Comparison of ENCODE assay signal across 1 cellular context in the genomic region with DNA sequence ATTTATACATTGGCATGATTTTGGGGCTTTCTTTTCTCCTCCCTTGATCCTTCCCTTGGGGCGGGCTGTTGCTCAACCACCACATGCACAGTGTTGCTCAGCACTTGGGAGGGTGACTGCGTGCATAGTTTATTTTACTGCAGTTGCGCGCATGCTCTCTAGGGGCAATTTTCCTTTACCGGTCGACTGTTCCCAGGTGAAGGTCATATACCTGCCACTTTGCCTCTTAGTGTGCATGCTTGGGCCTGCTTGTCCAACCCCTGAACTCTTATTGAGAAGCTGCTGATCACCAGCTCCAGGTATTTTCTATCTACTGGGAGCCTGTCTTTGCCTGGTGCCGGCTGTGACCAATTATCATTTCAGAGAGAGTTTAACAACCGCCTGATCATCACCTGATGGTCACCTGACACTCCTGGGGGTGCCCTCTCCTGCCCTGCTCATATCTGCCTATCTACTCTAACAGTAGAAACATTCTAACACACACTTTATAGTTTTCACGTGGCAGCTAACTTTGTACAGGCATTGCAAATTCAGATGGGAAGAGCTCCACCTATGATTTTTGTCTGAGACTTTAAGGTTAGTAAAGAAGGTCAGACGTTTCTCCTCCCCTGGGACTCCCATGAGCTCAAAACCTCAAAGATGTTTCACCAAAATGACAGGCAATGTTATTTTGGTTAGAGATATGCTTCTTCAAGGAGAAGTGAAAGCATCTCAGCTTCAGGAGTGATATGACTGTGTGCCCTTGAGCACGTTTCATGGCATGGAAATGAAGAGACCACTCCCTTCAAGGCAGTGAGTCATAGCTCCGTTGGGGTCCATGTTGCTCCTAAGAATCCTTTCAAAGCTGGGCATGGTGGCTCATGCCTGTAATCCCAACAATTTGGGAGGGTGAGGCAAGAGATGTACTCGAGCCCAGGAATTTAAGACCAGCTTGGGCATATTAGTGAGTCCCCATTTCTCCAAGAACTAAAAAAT.
TF ChIP-seq lines count a peak whose summit lies in the region.

No MANE protein-coding gene starts in this region.

TF ChIP-seq in K562, 482 proteins besides CTCF, POLR2A, EP300 and RAD21 (continued from another document and continues in another):
- TF ChIP-seq, protein P1, sequence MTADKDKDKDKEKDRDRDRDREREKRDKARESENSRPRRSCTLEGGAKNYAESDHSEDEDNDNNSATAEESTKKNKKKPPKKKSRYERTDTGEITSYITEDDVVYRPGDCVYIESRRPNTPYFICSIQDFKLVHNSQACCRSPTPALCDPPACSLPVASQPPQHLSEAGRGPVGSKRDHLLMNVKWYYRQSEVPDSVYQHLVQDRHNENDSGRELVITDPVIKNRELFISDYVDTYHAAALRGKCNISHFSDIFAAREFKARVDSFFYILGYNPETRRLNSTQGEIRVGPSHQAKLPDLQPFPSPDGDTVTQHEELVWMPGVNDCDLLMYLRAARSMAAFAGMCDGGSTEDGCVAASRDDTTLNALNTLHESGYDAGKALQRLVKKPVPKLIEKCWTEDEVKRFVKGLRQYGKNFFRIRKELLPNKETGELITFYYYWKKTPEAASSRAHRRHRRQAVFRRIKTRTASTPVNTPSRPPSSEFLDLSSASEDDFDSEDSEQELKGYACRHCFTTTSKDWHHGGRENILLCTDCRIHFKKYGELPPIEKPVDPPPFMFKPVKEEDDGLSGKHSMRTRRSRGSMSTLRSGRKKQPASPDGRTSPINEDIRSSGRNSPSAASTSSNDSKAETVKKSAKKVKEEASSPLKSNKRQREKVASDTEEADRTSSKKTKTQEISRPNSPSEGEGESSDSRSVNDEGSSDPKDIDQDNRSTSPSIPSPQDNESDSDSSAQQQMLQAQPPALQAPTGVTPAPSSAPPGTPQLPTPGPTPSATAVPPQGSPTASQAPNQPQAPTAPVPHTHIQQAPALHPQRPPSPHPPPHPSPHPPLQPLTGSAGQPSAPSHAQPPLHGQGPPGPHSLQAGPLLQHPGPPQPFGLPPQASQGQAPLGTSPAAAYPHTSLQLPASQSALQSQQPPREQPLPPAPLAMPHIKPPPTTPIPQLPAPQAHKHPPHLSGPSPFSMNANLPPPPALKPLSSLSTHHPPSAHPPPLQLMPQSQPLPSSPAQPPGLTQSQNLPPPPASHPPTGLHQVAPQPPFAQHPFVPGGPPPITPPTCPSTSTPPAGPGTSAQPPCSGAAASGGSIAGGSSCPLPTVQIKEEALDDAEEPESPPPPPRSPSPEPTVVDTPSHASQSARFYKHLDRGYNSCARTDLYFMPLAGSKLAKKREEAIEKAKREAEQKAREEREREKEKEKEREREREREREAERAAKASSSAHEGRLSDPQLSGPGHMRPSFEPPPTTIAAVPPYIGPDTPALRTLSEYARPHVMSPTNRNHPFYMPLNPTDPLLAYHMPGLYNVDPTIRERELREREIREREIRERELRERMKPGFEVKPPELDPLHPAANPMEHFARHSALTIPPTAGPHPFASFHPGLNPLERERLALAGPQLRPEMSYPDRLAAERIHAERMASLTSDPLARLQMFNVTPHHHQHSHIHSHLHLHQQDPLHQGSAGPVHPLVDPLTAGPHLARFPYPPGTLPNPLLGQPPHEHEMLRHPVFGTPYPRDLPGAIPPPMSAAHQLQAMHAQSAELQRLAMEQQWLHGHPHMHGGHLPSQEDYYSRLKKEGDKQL (CRISPR knock-in tag; IDR thresholded peaks at IDR 0.05; ENCODE audit: borderline replicate concordance): no peak
- TF ChIP-seq ZNF354B (CRISPR knock-in tag; IDR thresholded peaks at IDR 0.05) (no peak), ZNF311 (CRISPR knock-in tag; IDR thresholded peaks at IDR 0.05) (0 out of 2 replicates have a peak, but pooled peaks have one; percentile 54), TAF15 (IDR thresholded peaks at IDR 0.05; ENCODE audit: low read depth, low read length) (no peak), NR2F6 (CRISPR knock-in tag; IDR thresholded peaks at IDR 0.05) (peak; percentile 32; the same call in 1 of the 2 replicates), SMARCE1 (IDR thresholded peaks at IDR 0.05) (peak; percentile 52; the same call in 1 of the 2 replicates), PCBP1 (IDR thresholded peaks at IDR 0.05; ENCODE audit: low read depth, low read length, poor library complexity, severe bottlenecking) (no peak), CEBPB (tag; IDR thresholded peaks at IDR 0.05) (peak; percentile 97), SETDB1 (IDR thresholded peaks at IDR 0.05; ENCODE audit: low read length) (no peak), EZH2 (IDR thresholded peaks at IDR 0.05; ENCODE audit: borderline replicate concordance, low read depth, low read length) (no peak), HDAC1 (IDR thresholded peaks at IDR 0.05) (peak in 1 of 2 experiments; percentile 33; a peak in 1 of 4 replicates), KDM2B (CRISPR knock-in tag; IDR thresholded peaks at IDR 0.05) (no peak), GATAD2A (IDR thresholded peaks at IDR 0.05) (0 out of 2 replicates have a peak, but pooled peaks have one; percentile 18), SOX6 (IDR thresholded peaks at IDR 0.05) (0 out of 2 replicates have a peak, but pooled peaks have one; percentile 6), TARDBP (IDR thresholded peaks at IDR 0.05) (no peak), SMARCA4 (IDR thresholded peaks at IDR 0.05) (peak; percentile 34), ZNF583 (CRISPR knock-in tag; IDR thresholded peaks at IDR 0.05) (peak; percentile 50; the same call in 1 of the 2 replicates), POLR3G (IDR thresholded peaks at IDR 0.05; ENCODE audit: extremely low read depth, insufficient read length, insufficient replicate concordance) (no peak), EHMT2 (IDR thresholded peaks at IDR 0.05) (0 out of 2 replicates have a peak, but pooled peaks have one; percentile 80), FOSL1 (tag; conservative IDR thresholded peaks at IDR 0.05) (peak; percentile 72), ZNF41 (CRISPR knock-in tag; conservative IDR thresholded peaks at IDR 0.05) (peak; percentile 47; the same call in 1 of the 2 replicates), CHCHD3 (CRISPR knock-in tag; IDR thresholded peaks at IDR 0.05) (no peak), ESRRA (IDR thresholded peaks at IDR 0.05; ENCODE audit: borderline replicate concordance, low read depth) (peak; percentile 50; the same call in 1 of the 2 replicates)
- TF ChIP-seq, protein P2, sequence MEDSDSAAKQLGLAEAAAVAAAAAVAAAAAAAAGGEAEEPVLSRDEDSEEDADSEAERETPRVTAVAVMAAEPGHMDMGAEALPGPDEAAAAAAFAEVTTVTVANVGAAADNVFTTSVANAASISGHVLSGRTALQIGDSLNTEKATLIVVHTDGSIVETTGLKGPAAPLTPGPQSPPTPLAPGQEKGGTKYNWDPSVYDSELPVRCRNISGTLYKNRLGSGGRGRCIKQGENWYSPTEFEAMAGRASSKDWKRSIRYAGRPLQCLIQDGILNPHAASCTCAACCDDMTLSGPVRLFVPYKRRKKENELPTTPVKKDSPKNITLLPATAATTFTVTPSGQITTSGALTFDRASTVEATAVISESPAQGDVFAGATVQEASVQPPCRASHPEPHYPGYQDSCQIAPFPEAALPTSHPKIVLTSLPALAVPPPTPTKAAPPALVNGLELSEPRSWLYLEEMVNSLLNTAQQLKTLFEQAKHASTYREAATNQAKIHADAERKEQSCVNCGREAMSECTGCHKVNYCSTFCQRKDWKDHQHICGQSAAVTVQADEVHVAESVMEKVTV (CRISPR knock-in tag; IDR thresholded peaks at IDR 0.05): 0 out of 2 replicates have a peak, but pooled peaks have one; percentile 24
- TF ChIP-seq, protein P3, sequence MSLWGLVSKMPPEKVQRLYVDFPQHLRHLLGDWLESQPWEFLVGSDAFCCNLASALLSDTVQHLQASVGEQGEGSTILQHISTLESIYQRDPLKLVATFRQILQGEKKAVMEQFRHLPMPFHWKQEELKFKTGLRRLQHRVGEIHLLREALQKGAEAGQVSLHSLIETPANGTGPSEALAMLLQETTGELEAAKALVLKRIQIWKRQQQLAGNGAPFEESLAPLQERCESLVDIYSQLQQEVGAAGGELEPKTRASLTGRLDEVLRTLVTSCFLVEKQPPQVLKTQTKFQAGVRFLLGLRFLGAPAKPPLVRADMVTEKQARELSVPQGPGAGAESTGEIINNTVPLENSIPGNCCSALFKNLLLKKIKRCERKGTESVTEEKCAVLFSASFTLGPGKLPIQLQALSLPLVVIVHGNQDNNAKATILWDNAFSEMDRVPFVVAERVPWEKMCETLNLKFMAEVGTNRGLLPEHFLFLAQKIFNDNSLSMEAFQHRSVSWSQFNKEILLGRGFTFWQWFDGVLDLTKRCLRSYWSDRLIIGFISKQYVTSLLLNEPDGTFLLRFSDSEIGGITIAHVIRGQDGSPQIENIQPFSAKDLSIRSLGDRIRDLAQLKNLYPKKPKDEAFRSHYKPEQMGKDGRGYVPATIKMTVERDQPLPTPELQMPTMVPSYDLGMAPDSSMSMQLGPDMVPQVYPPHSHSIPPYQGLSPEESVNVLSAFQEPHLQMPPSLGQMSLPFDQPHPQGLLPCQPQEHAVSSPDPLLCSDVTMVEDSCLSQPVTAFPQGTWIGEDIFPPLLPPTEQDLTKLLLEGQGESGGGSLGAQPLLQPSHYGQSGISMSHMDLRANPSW (CRISPR knock-in tag; IDR thresholded peaks at IDR 0.05): no peak
- TF ChIP-seq, protein P4, sequence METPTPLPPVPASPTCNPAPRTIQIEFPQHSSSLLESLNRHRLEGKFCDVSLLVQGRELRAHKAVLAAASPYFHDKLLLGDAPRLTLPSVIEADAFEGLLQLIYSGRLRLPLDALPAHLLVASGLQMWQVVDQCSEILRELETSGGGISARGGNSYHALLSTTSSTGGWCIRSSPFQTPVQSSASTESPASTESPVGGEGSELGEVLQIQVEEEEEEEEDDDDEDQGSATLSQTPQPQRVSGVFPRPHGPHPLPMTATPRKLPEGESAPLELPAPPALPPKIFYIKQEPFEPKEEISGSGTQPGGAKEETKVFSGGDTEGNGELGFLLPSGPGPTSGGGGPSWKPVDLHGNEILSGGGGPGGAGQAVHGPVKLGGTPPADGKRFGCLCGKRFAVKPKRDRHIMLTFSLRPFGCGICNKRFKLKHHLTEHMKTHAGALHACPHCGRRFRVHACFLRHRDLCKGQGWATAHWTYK (CRISPR knock-in tag; IDR thresholded peaks at IDR 0.05): peak; percentile 58
- TF ChIP-seq, protein P5, sequence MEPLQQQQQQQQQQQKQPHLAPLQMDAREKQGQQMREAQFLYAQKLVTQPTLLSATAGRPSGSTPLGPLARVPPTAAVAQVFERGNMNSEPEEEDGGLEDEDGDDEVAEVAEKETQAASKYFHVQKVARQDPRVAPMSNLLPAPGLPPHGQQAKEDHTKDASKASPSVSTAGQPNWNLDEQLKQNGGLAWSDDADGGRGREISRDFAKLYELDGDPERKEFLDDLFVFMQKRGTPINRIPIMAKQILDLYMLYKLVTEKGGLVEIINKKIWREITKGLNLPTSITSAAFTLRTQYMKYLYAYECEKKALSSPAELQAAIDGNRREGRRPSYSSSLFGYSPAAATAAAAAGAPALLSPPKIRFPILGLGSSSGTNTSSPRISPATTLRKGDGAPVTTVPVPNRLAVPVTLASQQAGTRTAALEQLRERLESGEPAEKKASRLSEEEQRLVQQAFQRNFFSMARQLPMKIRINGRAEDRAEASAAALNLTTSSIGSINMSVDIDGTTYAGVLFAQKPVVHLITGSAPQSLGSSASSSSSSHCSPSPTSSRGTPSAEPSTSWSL (CRISPR knock-in tag; IDR thresholded peaks at IDR 0.05; ENCODE audit: borderline replicate concordance): 0 out of 2 replicates have a peak, but pooled peaks have one; percentile 84
- TF ChIP-seq, protein P6, sequence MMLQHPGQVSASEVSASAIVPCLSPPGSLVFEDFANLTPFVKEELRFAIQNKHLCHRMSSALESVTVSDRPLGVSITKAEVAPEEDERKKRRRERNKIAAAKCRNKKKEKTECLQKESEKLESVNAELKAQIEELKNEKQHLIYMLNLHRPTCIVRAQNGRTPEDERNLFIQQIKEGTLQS (IDR thresholded peaks at IDR 0.05): peak; percentile 85
- TF ChIP-seq, protein P6 (CRISPR knock-in tag; conservative IDR thresholded peaks at IDR 0.05): no peak
- TF ChIP-seq, protein P7, sequence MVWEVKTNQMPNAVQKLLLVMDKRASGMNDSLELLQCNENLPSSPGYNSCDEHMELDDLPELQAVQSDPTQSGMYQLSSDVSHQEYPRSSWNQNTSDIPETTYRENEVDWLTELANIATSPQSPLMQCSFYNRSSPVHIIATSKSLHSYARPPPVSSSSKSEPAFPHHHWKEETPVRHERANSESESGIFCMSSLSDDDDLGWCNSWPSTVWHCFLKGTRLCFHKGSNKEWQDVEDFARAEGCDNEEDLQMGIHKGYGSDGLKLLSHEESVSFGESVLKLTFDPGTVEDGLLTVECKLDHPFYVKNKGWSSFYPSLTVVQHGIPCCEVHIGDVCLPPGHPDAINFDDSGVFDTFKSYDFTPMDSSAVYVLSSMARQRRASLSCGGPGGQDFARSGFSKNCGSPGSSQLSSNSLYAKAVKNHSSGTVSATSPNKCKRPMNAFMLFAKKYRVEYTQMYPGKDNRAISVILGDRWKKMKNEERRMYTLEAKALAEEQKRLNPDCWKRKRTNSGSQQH (CRISPR knock-in tag; IDR thresholded peaks at IDR 0.05): 0 out of 2 replicates have a peak, but pooled peaks have one; percentile 46
- TF ChIP-seq, protein P8, sequence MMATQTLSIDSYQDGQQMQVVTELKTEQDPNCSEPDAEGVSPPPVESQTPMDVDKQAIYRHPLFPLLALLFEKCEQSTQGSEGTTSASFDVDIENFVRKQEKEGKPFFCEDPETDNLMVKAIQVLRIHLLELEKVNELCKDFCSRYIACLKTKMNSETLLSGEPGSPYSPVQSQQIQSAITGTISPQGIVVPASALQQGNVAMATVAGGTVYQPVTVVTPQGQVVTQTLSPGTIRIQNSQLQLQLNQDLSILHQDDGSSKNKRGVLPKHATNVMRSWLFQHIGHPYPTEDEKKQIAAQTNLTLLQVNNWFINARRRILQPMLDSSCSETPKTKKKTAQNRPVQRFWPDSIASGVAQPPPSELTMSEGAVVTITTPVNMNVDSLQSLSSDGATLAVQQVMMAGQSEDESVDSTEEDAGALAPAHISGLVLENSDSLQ (IDR thresholded peaks at IDR 0.05): peak; percentile 45; the same call in 1 of the 2 replicates
- TF ChIP-seq, protein P9, sequence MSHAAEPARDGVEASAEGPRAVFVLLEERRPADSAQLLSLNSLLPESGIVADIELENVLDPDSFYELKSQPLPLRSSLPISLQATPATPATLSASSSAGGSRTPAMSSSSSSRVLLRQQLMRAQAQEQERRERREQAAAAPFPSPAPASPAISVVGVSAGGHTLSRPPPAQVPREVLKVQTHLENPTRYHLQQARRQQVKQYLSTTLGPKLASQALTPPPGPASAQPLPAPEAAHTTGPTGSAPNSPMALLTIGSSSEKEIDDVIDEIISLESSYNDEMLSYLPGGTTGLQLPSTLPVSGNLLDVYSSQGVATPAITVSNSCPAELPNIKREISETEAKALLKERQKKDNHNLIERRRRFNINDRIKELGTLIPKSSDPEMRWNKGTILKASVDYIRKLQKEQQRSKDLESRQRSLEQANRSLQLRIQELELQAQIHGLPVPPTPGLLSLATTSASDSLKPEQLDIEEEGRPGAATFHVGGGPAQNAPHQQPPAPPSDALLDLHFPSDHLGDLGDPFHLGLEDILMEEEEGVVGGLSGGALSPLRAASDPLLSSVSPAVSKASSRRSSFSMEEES (CRISPR knock-in tag; IDR thresholded peaks at IDR 0.05): peak; percentile 74
- TF ChIP-seq, protein P10, sequence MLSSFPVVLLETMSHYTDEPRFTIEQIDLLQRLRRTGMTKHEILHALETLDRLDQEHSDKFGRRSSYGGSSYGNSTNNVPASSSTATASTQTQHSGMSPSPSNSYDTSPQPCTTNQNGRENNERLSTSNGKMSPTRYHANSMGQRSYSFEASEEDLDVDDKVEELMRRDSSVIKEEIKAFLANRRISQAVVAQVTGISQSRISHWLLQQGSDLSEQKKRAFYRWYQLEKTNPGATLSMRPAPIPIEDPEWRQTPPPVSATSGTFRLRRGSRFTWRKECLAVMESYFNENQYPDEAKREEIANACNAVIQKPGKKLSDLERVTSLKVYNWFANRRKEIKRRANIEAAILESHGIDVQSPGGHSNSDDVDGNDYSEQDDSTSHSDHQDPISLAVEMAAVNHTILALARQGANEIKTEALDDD (IDR thresholded peaks at IDR 0.05): peak; percentile 34; the same call in 1 of the 2 replicates
